8 cellular contexts compared by ENCODE assay signal in genomic region chr7:141738592-141739013, GRCh38. TPM values are rescaled to one million over a fixed set of nuclear protein-coding genes. Genes with fewer than 3 reads are reported as not detected.
A peak's percentile ranks its signal among the peaks of the same experiment; 100 is the strongest.
DNase-seq lines count a peak whose midpoint lies in the region; ATAC-seq, FAIRE-seq and TF ChIP-seq lines count a peak whose summit lies in the region.

No MANE protein-coding gene starts in this region.

- TF ChIP-seq CTCF in AG04450 (IDR thresholded peaks at IDR 0.05; ENCODE audit: low read depth, low read length), result peak; percentile 39; the same call in 1 of the 2 replicates
- no peak for TF ChIP-seq CTCF in MCF 10A (IDR thresholded peaks at IDR 0.05; ENCODE audit: unreplicated experiment)

- H3K4me3 Mint-ChIP-seq in MCF 10A (ENCODE audit: unreplicated experiment), result peak overlapping the region; percentile 97

- H3K4me3 ChIP-seq in AG04450 (ENCODE audit: low read depth, low read length), result peak overlapping the region; percentile 99
- H3K4me3 ChIP-seq in mucosa of stomach (ENCODE audit: low read length), result peak overlapping the region; percentile 81

- H3K9me3 ChIP-seq in AG04450 (ENCODE audit: control insufficient read depth, insufficient read depth, low read length) (no peaks in the 10 kb centered on the region), mucosa of stomach (ENCODE audit: control insufficient read depth, low read length) (no peaks in the 10 kb centered on the region)

- peak overlapping the region; percentile 98 for H3K27ac Mint-ChIP-seq in MCF 10A (ENCODE audit: low read depth, unreplicated experiment)

- peak overlapping the region; percentile 88 for H3K9ac ChIP-seq in mucosa of stomach (ENCODE audit: low read length)

- H3K36me3 ChIP-seq in mucosa of stomach (ENCODE audit: control insufficient read depth, insufficient read depth, low read length), result no peaks in the 10 kb centered on the region

- H3K9me3 Mint-ChIP-seq in MCF 10A (ENCODE audit: unreplicated experiment), result no peaks in the 10 kb centered on the region

- H3K27me3 ChIP-seq in AG04450 (ENCODE audit: control insufficient read depth, insufficient read depth, low read length) (no peaks in the 10 kb centered on the region), mucosa of stomach (ENCODE audit: control insufficient read depth, insufficient read depth, low read length) (no peaks in the 10 kb centered on the region)

- H3K27ac ChIP-seq in AG04450 (ENCODE audit: low read depth, low read length), result peak overlapping the region; percentile 75

- H3K36me3 Mint-ChIP-seq in MCF 10A (ENCODE audit: insufficient read depth, unreplicated experiment), result peaks cover 28% of the 10 kb centered on the region

- H3K27me3 Mint-ChIP-seq in MCF 10A (ENCODE audit: insufficient read depth, unreplicated experiment), result no peaks in the 10 kb centered on the region

- peaks cover 4% of the 10 kb centered on the region for H3K4me1 ChIP-seq in mucosa of stomach (ENCODE audit: control insufficient read depth, insufficient read depth, low read length)

- CTCF ChIA-PET in AG04450 (lab: Charles Lee) (interaction anchor here (0.6 to 3.7 kb wide), 31 partner anchors 8 to 1496 kb away, joined by 3 to 20 read pairs (median 5); partner anchors contain the start of genes DENND11 and WEE2), MCF 10A (lab: Yijun Ruan, JAX) (interaction anchor here (0.6 to 3.3 kb wide), 19 partner anchors 7 to 814 kb away, joined by 3 to 37 read pairs (median 5); partner anchors contain the start of genes DENND11 and WEE2)

- ATAC-seq in HG03439 (IDR thresholded peaks at IDR 0.05; ENCODE audit: unreplicated experiment), result peak; percentile 39
- ATAC-seq in HG03442 (IDR thresholded peaks at IDR 0.05; ENCODE audit: unreplicated experiment), result no peak
- no peak for ATAC-seq in GM21447 (IDR thresholded peaks at IDR 0.05; ENCODE audit: unreplicated experiment)

- intact Hi-C loops in MCF 10A (cut with micrococcal nuclease), result loop anchor here (1.0 to 10.0 kb wide), 5 partner anchors 14 to 724 kb away; partner anchors contain the start of genes AGK, DENND11 and MRPS33

- DNase-seq in AG04450 (ENCODE audit: low read depth, low spot score) (no peak), MCF 10A (ENCODE audit: unreplicated experiment) (no peak), HuH-7.5 (ENCODE audit: low spot score) (no peak), RCC 7860 (ENCODE audit: low spot score) (no peak)

- POLR2A ChIA-PET in AG04450 (lab: Yijun Ruan, JAX) (interaction anchor here (1.0 kb wide), 2 partner anchors 40 to 42 kb away, joined by 3 to 4 read pairs; no protein-coding TSS in a partner anchor), MCF 10A (lab: Yijun Ruan, JAX) (interaction anchor here (0.7 to 2.7 kb wide), 17 partner anchors 9 to 1221 kb away, joined by 3 to 23 read pairs (median 3); partner anchors contain the start of genes DENND11, MRPS33 and TAS2R3)

- FAIRE-seq in RCC 7860 (lab: Jason Lieb, UNC), result no peak

- peaks cover 16% of the 10 kb centered on the region for H3K4me1 Mint-ChIP-seq in MCF 10A (ENCODE audit: insufficient read depth, unreplicated experiment)

- TSS peak; percentile 73 for BruUV-seq in MCF 10A (replicated peaks; lab: Mats Ljungman, UMichigan)

RNA-seq across cellular contexts. Expression of gene SSBP1, which starts 0.4 kb away (rescaled TPM):
- 152 and 212 TPM in 2 replicates for polyA plus RNA-seq in AG04450 (2011; rRNA removed)
- polyA minus RNA-seq in AG04450 (2011; rRNA and poly(A)+ RNA removed), result 26.7 and 41.0 TPM in 2 replicates
- total RNA-seq in MCF 10A (2022), result 269 and 340 TPM in 2 replicates

RNA-seq across cellular contexts. Expression of gene TAS2R3, which starts 25.3 kb away (rescaled TPM):
- 0.19 and 0.21 TPM in 2 replicates for polyA plus RNA-seq in AG04450 (2011; rRNA removed)
- polyA minus RNA-seq in AG04450 (2011; rRNA and poly(A)+ RNA removed), result 1.7 and 2.9 TPM in 2 replicates
- 2.7 and 3.1 TPM in 2 replicates for total RNA-seq in MCF 10A (2022)

RNA-seq across cellular contexts. Expression of gene WEE2, which starts 30.4 kb away (rescaled TPM):
- polyA plus RNA-seq in AG04450 (2011; rRNA removed), result not detected in 2 replicates
- not detected in 2 replicates for polyA minus RNA-seq in AG04450 (2011; rRNA and poly(A)+ RNA removed)
- total RNA-seq in MCF 10A (2022), result not detected in 2 replicates

RNA-seq across cellular contexts. Expression of gene DENND11, which starts 36.6 kb away (rescaled TPM):
- polyA plus RNA-seq in AG04450 (2011; rRNA removed), result 4.9 and 5.3 TPM in 2 replicates
- polyA minus RNA-seq in AG04450 (2011; rRNA and poly(A)+ RNA removed), result 8.3 and 8.4 TPM in 2 replicates
- total RNA-seq in MCF 10A (2022), result 8.4 and 9.3 TPM in 2 replicates

RNA-seq across cellular contexts. Expression of gene TAS2R4, which starts 37.9 kb away (rescaled TPM):
- 0.26 and 0.36 TPM in 2 replicates for polyA plus RNA-seq in AG04450 (2011; rRNA removed)
- polyA minus RNA-seq in AG04450 (2011; rRNA and poly(A)+ RNA removed), result 0.69 and 1.5 TPM in 2 replicates
- total RNA-seq in MCF 10A (2022), result 2.5 and 3.5 TPM in 2 replicates
